ENCODE assay signal across 17 cellular contexts in the genomic region with DNA sequence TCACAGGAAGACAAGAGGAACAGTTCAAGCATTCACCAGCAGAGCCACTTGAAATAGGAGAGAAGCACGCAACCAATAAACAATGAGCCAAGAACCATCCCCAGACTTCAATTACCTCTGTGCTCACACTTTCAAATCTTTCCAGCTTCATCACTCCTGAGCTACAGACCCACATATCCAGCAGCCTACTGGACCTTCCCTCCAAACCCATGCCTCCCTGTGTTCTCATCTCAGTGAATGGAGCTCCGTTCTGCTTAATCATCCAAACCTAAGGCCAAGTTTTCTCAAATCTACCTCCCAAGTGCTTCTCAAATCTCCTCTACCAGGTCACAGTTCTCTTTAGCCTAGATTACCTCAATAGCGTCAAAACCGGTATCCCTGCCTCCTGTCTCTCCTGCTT. TPM values are rescaled to one million over a fixed set of nuclear protein-coding genes. Genes with fewer than 3 reads are reported as not detected.
A peak's percentile ranks its signal among the peaks of the same experiment; 100 is the strongest.
DNase-seq lines count a peak whose midpoint lies in the region; ATAC-seq, FAIRE-seq and TF ChIP-seq lines count a peak whose summit lies in the region.
"Had no signal": no experiment of that assay in that cellular context is flagged by ENCODE, and none has a peak within 500 bp of the region (broad histone marks: within the 10 kb centered on the region; RNA-seq: fewer than 3 reads in every experiment).

No MANE protein-coding gene starts in this region.

- H3K36me3 ChIP-seq in right atrium auricular region (no peaks in the 10 kb centered on the region), RWPE2 (ENCODE audit: low read depth) (peaks cover 18% of the 10 kb centered on the region), keratinocyte (ENCODE audit: control insufficient read depth in 2 of 2, extremely low read depth in 1 of 2, insufficient read depth in 2 of 2, low read length in 2 of 2) (peaks cover 0 to 23% of the 10 kb centered on the region in 2 experiments), smooth muscle cell (ENCODE audit: low read depth) (no peaks in the 10 kb centered on the region)

- peaks cover 5% of the 10 kb centered on the region for H3K9me3 Mint-ChIP-seq in glutamatergic neuron (ENCODE audit: unreplicated experiment)

- H3K27ac ChIP-seq in right atrium auricular region (peak overlapping the region; percentile 7 to 35), RWPE2 (ENCODE audit: poor library complexity, severe bottlenecking) (peak overlapping the region; percentile 60), keratinocyte (ENCODE audit: control insufficient read depth, insufficient read depth, low read length) (peak overlapping the region; percentile 6), smooth muscle cell (ENCODE audit: low read depth) (peak overlapping the region; percentile 81)
- H3K27ac ChIP-seq: A549, KMS-11 had no signal

- H3K4me1 ChIP-seq in right atrium auricular region: peaks cover 0 to 68% of the 10 kb centered on the region in 2 donors
- peaks cover 32% of the 10 kb centered on the region for H3K4me1 ChIP-seq in RWPE2 (ENCODE audit: insufficient read depth, poor library complexity, severe bottlenecking)
- peaks cover 56% of the 10 kb centered on the region for H3K4me1 ChIP-seq in keratinocyte (ENCODE audit: control insufficient read depth, extremely low read depth, insufficient read depth, low read length)
- peaks cover 19% of the 10 kb centered on the region for H3K4me1 ChIP-seq in smooth muscle cell (ENCODE audit: low read depth)

- no peaks in the 10 kb centered on the region for H3K36me3 Mint-ChIP-seq in glutamatergic neuron (ENCODE audit: unreplicated experiment)

- H3K9me1 ChIP-seq in keratinocyte (ENCODE audit: control insufficient read depth, extremely low read depth, insufficient read depth, low read length): no peaks in the 10 kb centered on the region

- no peak for FAIRE-seq in keratinocyte (lab: Jason Lieb, UNC)
- FAIRE-seq: A549 had no signal

- DNase-seq in right atrium auricular region (ENCODE audit: low spot score) (no peak), Right ventricle myocardium inferior (ENCODE audit: missing footprints) (no peak), RWPE2 (ENCODE audit: low spot score) (no peak), keratinocyte (ENCODE audit: low read depth, low spot score) (no peak), smooth muscle cell (lab: John Stamatoyannopoulos, UW; ENCODE audit: unreplicated experiment) (no peak), glutamatergic neuron (no peak), NCI-H2171 (lab: John Stamatoyannopoulos, UW) (no peak), kidney glomerular epithelial cell (lab: John Stamatoyannopoulos, UW) (no peak)
- DNase-seq: GF-D8, GOT3, MM.1S, NCI-H1930, NCI-H524 treated with DMSO at 0.1 percent for 48 hours, OCI-M1, RPMI8226 had no signal

- no peak overlapping the region for H3K27ac Mint-ChIP-seq in glutamatergic neuron (ENCODE audit: unreplicated experiment)

- H3K79me2 ChIP-seq in keratinocyte (ENCODE audit: control insufficient read depth, insufficient read depth, low read length) (peaks cover 75% of the 10 kb centered on the region), smooth muscle cell (ENCODE audit: low read depth) (peaks cover 63% of the 10 kb centered on the region)

- H3F3A ChIP-seq in smooth muscle cell (ENCODE audit: low read depth): peaks cover 20% of the 10 kb centered on the region

- H4K20me1 ChIP-seq in keratinocyte (ENCODE audit: control insufficient read depth, extremely low read depth, insufficient read depth, low read length) (peaks cover 7% of the 10 kb centered on the region), smooth muscle cell (ENCODE audit: low read depth) (peaks cover 31% of the 10 kb centered on the region)

- H3K9me3 ChIP-seq in right atrium auricular region (no peaks in the 10 kb centered on the region), RWPE2 (ENCODE audit: severe bottlenecking) (no peaks in the 10 kb centered on the region), keratinocyte (ENCODE audit: control insufficient read depth, low read depth, low read length) (no peaks in the 10 kb centered on the region), smooth muscle cell (replicated peaks; ENCODE audit: low read depth) (no peaks in the 10 kb centered on the region)
- H3K9me3 ChIP-seq: A549 had no signal

- H2AFZ ChIP-seq in keratinocyte (ENCODE audit: control insufficient read depth, low read length): no peak overlapping the region
- no peak overlapping the region for H2AFZ ChIP-seq in smooth muscle cell (ENCODE audit: low read depth)

- no peaks in the 10 kb centered on the region for H3K27me3 ChIP-seq in right atrium auricular region
- no peaks in the 10 kb centered on the region for H3K27me3 ChIP-seq in RWPE2 (ENCODE audit: insufficient read depth, poor library complexity, severe bottlenecking)
- H3K27me3 ChIP-seq in keratinocyte (ENCODE audit: control insufficient read depth, extremely low read depth, insufficient read depth, low read length): no peaks in the 10 kb centered on the region
- H3K27me3 ChIP-seq in smooth muscle cell (ENCODE audit: low read depth): no peaks in the 10 kb centered on the region

- no peak overlapping the region for H3K4me3 Mint-ChIP-seq in glutamatergic neuron (ENCODE audit: unreplicated experiment)

- H3K4me1 Mint-ChIP-seq in glutamatergic neuron (ENCODE audit: low read depth, unreplicated experiment): peaks cover 9% of the 10 kb centered on the region

- WGBS in smooth muscle cell (ENCODE audit: low lambda C conversion rate): 80% methylated on average over 4 of the region's 4 CpGs

- TF ChIP-seq CTCF in right atrium auricular region (IDR thresholded peaks at IDR 0.05): no peak
- TF ChIP-seq CTCF in RWPE2 (IDR thresholded peaks at IDR 0.05; ENCODE audit: poor library complexity, severe bottlenecking): no peak
- no peak for TF ChIP-seq CTCF in keratinocyte (optimal IDR thresholded peaks at IDR 0.05 in 1 of 3, IDR thresholded peaks at IDR 0.05 in 1 of 3, conservative IDR thresholded peaks at IDR 0.05 in 1 of 3; ENCODE audit: extremely low read depth in 1 of 3, insufficient read depth in 2 of 3, low read length in 3 of 3)
- no peak for TF ChIP-seq CTCF in smooth muscle cell (IDR thresholded peaks at IDR 0.05; ENCODE audit: borderline replicate concordance, insufficient read depth, poor library complexity, severe bottlenecking)
- no peak for TF ChIP-seq CTCF in glutamatergic neuron (IDR thresholded peaks at IDR 0.05; ENCODE audit: partially characterized antibody, unreplicated experiment)

- ATAC-seq in Right ventricle myocardium inferior (no peak), RWPE2 (ENCODE audit: low read depth) (no peak)
- ATAC-seq: A549 had no signal

- no peak overlapping the region for H3K4me3 ChIP-seq in right atrium auricular region
- no peak overlapping the region for H3K4me3 ChIP-seq in RWPE2 (ENCODE audit: severe bottlenecking)
- no peak overlapping the region for H3K4me3 ChIP-seq in keratinocyte (ENCODE audit: control insufficient read depth in 2 of 3, extremely low read depth in 1 of 3, insufficient read depth in 2 of 3, low read depth in 1 of 3, low read length in 3 of 3)
- no peak overlapping the region for H3K4me3 ChIP-seq in smooth muscle cell
- H3K4me3 ChIP-seq: A549 had no signal

- dilution Hi-C loops in keratinocyte (cut with MboI; ENCODE audit: extremely low pct_ligation_motif_present, low sequenced_read_pairs): no loop called here

- H3K4me2 ChIP-seq in keratinocyte (ENCODE audit: control insufficient read depth, extremely low read depth, insufficient read depth, low read depth, low read length): peak overlapping the region; percentile 4
- no peak overlapping the region for H3K4me2 ChIP-seq in smooth muscle cell
- H3K4me2 ChIP-seq: A549, KMS-11 had no signal

- H3K9ac ChIP-seq in keratinocyte (ENCODE audit: control insufficient read depth, extremely low read depth, insufficient read depth, low read length): no peak overlapping the region
- no peak overlapping the region for H3K9ac ChIP-seq in smooth muscle cell (ENCODE audit: low read depth)
- H3K9ac ChIP-seq: KMS-11 had no signal

- H3K27me3 Mint-ChIP-seq in glutamatergic neuron (ENCODE audit: unreplicated experiment): peaks cover 8% of the 10 kb centered on the region

- intact Hi-C loops in Right ventricle myocardium inferior (cut with DNase I): no loop called here

RNA-seq across cellular contexts. Expression of a gene that starts 3.7 kb away (rescaled TPM):
- total RNA-seq in right atrium auricular region: 10 to 100 TPM; 42.9 to 66.8 TPM
- 34.9 TPM for total RNA-seq in Right ventricle myocardium inferior
- polyA plus RNA-seq in keratinocyte: 72.2 to 107 TPM (median 90.1 TPM) in 3 replicates
- 33.3 TPM for polyA plus RNA-seq in keratinocyte (2011; ENCODE audit: low read depth)
- 83.2 and 85.4 TPM in 2 replicates for polyA plus RNA-seq in keratinocyte (2011; cell fraction: cytosol; rRNA removed)
- polyA plus RNA-seq in keratinocyte (2011; cell fraction: nucleus; rRNA removed): 59.0 and 66.8 TPM in 2 replicates
- 67.9 and 68.1 TPM in 2 replicates for polyA plus RNA-seq in keratinocyte (2012; ENCODE audit: low replicate concordance)
- 99.8 to 160 TPM (median 138 TPM) in 3 replicates for polyA minus RNA-seq in keratinocyte
- polyA minus RNA-seq in keratinocyte (2011; cell fraction: cytosol; rRNA and poly(A)+ RNA removed): 80.4 TPM
- polyA minus RNA-seq in keratinocyte (2011; cell fraction: nucleus; rRNA and poly(A)+ RNA removed): 29.3 and 34.7 TPM in 2 replicates
- 61.4 and 89.3 TPM in 2 replicates for total RNA-seq in smooth muscle cell
- 77.1 and 85.8 TPM in 2 replicates for polyA plus RNA-seq in smooth muscle cell
- total RNA-seq in glutamatergic neuron (ENCODE audit: unreplicated experiment): 38.9 TPM

RNA-seq across cellular contexts. Expression of a gene that starts 23.5 kb away (rescaled TPM):
- under 1 TPM in 1 of 2 donors, not detected in 1; 0.43 TPM for total RNA-seq in right atrium auricular region
- 0.49 TPM for total RNA-seq in Right ventricle myocardium inferior
- polyA plus RNA-seq in keratinocyte: not detected in 3 replicates
- polyA plus RNA-seq in keratinocyte (2011; ENCODE audit: low read depth): not detected
- not detected in 2 replicates for polyA plus RNA-seq in keratinocyte (2011; cell fraction: cytosol; rRNA removed)
- not detected in 2 replicates for polyA plus RNA-seq in keratinocyte (2011; cell fraction: nucleus; rRNA removed)
- polyA plus RNA-seq in keratinocyte (2012; ENCODE audit: low replicate concordance): not detected in 2 replicates
- not detected in 3 replicates for polyA minus RNA-seq in keratinocyte
- polyA minus RNA-seq in keratinocyte (2011; cell fraction: cytosol; rRNA and poly(A)+ RNA removed): not detected
- not detected in 2 replicates for polyA minus RNA-seq in keratinocyte (2011; cell fraction: nucleus; rRNA and poly(A)+ RNA removed)
- 2.0 TPM in 1 of 2 replicates, not detected in the other for total RNA-seq in smooth muscle cell
- polyA plus RNA-seq in smooth muscle cell: 0.19 TPM in 1 of 2 replicates, not detected in the other
- not detected for total RNA-seq in glutamatergic neuron (ENCODE audit: unreplicated experiment)
- polyA plus RNA-seq: A549 had no signal

Comparison
In these comparisons a context has a peak if more than half of its experiments do, and no peak if none do; other contexts are left out.
1. H3K27ac ChIP-seq: peak in every context shown above with its lines; median percentile 81 in smooth muscle cell; 60 in RWPE2; 21 in right atrium auricular region; 6 in keratinocyte.